1 cellular context compared by ENCODE assay signal in genomic region chr22:20641198-20641892, GRCh38.
TF ChIP-seq lines count a peak whose summit lies in the region.

No MANE protein-coding gene starts in this region.

TF ChIP-seq in K562, 482 proteins besides CTCF, POLR2A, EP300 and RAD21 (continued from another document):
- TF ChIP-seq JUNB (CRISPR knock-in tag; conservative IDR thresholded peaks at IDR 0.05) (no peak), FOXM1 (IDR thresholded peaks at IDR 0.05; ENCODE audit: low read depth) (no peak), FOXM1 (CRISPR knock-in tag; IDR thresholded peaks at IDR 0.05; ENCODE audit: low read depth) (no peak), ZSCAN32 (CRISPR knock-in tag; IDR thresholded peaks at IDR 0.05) (peak; percentile 45; the same call in 1 of the 2 replicates), KDM2B (CRISPR knock-in tag; IDR thresholded peaks at IDR 0.05) (0 out of 2 replicates have a peak, but pooled peaks have one; percentile 58), ZNF586 (CRISPR knock-in tag; conservative IDR thresholded peaks at IDR 0.05) (peak; percentile 7; the same call in 1 of the 2 replicates), ZNF436 (CRISPR knock-in tag; IDR thresholded peaks at IDR 0.05) (peak; percentile 37; the same call in 1 of the 2 replicates), SMARCB1 (IDR thresholded peaks at IDR 0.05; ENCODE audit: insufficient read length, low read depth) (peak; percentile 65), BCOR (IDR thresholded peaks at IDR 0.05) (no peak), ZNF23 (CRISPR knock-in tag; IDR thresholded peaks at IDR 0.05) (no peak), ZNF695 (CRISPR knock-in tag; IDR thresholded peaks at IDR 0.05) (peak; percentile 8; the same call in 1 of the 2 replicates), ZFP1 (CRISPR knock-in tag; IDR thresholded peaks at IDR 0.05) (peak; percentile 27; the same call in 1 of the 2 replicates), NR4A1 (CRISPR knock-in tag; IDR thresholded peaks at IDR 0.05) (0 out of 2 replicates have a peak, but pooled peaks have one; percentile 23), NR4A1 (tag; IDR thresholded peaks at IDR 0.05) (no peak), BCL6 (CRISPR knock-in tag; IDR thresholded peaks at IDR 0.05) (0 out of 2 replicates have a peak, but pooled peaks have one; percentile 40), NFXL1 (CRISPR knock-in tag; IDR thresholded peaks at IDR 0.05) (0 out of 2 replicates have a peak, but pooled peaks have one; percentile 26), EP400 (IDR thresholded peaks at IDR 0.05) (no peak), ZNF696 (CRISPR knock-in tag; conservative IDR thresholded peaks at IDR 0.05) (0 out of 2 replicates have a peak, but pooled peaks have one; percentile 23), ZNF561 (CRISPR knock-in tag; conservative IDR thresholded peaks at IDR 0.05) (peak; percentile 41; the same call in 1 of the 2 replicates), FOSL1 (tag; conservative IDR thresholded peaks at IDR 0.05) (no peak), PRMT5 (CRISPR knock-in tag; IDR thresholded peaks at IDR 0.05) (peak; percentile 85), ELK1 (CRISPR knock-in tag; IDR thresholded peaks at IDR 0.05) (peak; percentile 23; the same call in 1 of the 2 replicates), CEBPB (tag; IDR thresholded peaks at IDR 0.05) (peak; percentile 36; the same call in 1 of the 2 replicates), POU5F1 (IDR thresholded peaks at IDR 0.05; ENCODE audit: borderline replicate concordance, low read depth, low read length, partially characterized antibody) (peak; percentile 34), ZNF134 (CRISPR knock-in tag; conservative IDR thresholded peaks at IDR 0.05) (0 out of 2 replicates have a peak, but pooled peaks have one; percentile 18), NR3C1 (CRISPR knock-in tag; IDR thresholded peaks at IDR 0.05) (no peak), ZNF232 (CRISPR knock-in tag; IDR thresholded peaks at IDR 0.05) (0 out of 2 replicates have a peak, but pooled peaks have one; percentile 34)
- TF ChIP-seq, protein P1, sequence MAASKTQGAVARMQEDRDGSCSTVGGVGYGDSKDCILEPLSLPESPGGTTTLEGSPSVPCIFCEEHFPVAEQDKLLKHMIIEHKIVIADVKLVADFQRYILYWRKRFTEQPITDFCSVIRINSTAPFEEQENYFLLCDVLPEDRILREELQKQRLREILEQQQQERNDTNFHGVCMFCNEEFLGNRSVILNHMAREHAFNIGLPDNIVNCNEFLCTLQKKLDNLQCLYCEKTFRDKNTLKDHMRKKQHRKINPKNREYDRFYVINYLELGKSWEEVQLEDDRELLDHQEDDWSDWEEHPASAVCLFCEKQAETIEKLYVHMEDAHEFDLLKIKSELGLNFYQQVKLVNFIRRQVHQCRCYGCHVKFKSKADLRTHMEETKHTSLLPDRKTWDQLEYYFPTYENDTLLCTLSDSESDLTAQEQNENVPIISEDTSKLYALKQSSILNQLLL (CRISPR knock-in tag; IDR thresholded peaks at IDR 0.05; ENCODE audit: borderline replicate concordance): 0 out of 2 replicates have a peak, but pooled peaks have one; percentile 12
- TF ChIP-seq, protein P2, sequence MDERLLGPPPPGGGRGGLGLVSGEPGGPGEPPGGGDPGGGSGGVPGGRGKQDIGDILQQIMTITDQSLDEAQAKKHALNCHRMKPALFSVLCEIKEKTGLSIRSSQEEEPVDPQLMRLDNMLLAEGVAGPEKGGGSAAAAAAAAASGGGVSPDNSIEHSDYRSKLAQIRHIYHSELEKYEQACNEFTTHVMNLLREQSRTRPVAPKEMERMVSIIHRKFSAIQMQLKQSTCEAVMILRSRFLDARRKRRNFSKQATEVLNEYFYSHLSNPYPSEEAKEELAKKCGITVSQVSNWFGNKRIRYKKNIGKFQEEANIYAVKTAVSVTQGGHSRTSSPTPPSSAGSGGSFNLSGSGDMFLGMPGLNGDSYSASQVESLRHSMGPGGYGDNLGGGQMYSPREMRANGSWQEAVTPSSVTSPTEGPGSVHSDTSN (CRISPR knock-in tag; IDR thresholded peaks at IDR 0.05; ENCODE audit: low read depth): peak; percentile 3; the same call in 1 of the 2 replicates
- TF ChIP-seq, protein P2 (tag; conservative IDR thresholded peaks at IDR 0.05; ENCODE audit: low read depth): no peak
- TF ChIP-seq, protein P3, sequence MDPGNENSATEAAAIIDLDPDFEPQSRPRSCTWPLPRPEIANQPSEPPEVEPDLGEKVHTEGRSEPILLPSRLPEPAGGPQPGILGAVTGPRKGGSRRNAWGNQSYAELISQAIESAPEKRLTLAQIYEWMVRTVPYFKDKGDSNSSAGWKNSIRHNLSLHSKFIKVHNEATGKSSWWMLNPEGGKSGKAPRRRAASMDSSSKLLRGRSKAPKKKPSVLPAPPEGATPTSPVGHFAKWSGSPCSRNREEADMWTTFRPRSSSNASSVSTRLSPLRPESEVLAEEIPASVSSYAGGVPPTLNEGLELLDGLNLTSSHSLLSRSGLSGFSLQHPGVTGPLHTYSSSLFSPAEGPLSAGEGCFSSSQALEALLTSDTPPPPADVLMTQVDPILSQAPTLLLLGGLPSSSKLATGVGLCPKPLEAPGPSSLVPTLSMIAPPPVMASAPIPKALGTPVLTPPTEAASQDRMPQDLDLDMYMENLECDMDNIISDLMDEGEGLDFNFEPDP (CRISPR knock-in tag; IDR thresholded peaks at IDR 0.05): peak; percentile 42; the same call in 1 of the 2 replicates
- TF ChIP-seq, protein P4, sequence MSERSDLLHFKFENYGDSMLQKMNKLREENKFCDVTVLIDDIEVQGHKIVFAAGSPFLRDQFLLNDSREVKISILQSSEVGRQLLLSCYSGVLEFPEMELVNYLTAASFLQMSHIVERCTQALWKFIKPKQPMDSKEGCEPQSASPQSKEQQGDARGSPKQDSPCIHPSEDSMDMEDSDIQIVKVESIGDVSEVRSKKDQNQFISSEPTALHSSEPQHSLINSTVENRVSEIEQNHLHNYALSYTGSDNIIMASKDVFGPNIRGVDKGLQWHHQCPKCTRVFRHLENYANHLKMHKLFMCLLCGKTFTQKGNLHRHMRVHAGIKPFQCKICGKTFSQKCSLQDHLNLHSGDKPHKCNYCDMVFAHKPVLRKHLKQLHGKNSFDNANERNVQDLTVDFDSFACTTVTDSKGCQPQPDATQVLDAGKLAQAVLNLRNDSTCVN (CRISPR knock-in tag; IDR thresholded peaks at IDR 0.05): 0 out of 2 replicates have a peak, but pooled peaks have one; percentile 52
- TF ChIP-seq, protein P5, sequence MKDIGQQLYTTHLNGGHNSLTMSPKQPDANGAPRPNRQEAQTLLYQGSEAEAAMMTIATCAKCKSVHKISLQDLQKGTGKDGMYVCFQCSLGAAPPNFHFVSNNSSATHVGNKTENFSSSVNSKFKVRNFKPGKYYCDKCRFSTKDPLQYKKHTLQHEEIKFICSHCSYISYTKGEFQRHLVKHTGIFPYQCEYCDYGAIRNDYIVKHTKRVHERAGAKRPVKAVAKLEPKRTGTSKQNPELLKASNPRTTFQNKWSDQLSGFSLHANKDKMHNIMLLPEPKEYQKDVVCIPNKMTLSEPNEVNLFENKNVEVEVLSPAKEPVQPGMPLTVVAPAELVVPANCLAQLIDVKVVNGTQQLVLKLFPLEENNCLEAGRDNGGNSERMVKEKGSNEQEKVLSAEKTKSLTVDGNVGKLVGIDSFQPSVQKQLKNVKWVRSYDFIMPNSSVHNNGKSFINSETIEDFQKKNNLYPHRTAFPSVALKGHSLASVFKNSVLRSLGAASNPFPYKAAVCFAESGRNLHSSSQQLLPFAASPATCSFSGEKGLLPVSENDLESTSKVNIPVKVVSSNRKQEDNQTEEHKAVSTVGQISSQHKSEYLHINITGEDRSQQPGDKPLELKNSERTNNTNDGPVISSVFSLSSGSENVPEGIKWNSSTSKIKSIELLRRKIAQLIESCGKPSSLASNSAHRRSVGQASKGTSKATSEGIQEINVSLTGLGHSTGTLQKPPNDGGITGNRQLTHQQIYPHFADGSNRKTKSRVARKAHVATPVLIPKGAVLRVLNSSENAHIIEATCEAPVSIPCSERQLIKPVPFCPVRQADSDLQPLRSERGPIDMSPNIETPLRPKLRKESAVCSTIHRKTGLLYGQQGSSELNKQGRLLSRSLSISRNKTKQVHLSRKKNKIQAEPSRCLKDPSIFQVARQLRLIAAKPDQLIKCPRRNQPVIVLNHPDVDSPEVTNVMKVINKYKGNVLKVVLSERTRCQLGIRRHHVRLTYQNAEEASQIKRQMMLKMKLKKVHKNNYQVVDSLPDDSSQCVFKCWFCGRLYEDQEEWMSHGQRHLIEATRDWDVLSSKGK (CRISPR knock-in tag; IDR thresholded peaks at IDR 0.05): no peak
- TF ChIP-seq, protein P6, sequence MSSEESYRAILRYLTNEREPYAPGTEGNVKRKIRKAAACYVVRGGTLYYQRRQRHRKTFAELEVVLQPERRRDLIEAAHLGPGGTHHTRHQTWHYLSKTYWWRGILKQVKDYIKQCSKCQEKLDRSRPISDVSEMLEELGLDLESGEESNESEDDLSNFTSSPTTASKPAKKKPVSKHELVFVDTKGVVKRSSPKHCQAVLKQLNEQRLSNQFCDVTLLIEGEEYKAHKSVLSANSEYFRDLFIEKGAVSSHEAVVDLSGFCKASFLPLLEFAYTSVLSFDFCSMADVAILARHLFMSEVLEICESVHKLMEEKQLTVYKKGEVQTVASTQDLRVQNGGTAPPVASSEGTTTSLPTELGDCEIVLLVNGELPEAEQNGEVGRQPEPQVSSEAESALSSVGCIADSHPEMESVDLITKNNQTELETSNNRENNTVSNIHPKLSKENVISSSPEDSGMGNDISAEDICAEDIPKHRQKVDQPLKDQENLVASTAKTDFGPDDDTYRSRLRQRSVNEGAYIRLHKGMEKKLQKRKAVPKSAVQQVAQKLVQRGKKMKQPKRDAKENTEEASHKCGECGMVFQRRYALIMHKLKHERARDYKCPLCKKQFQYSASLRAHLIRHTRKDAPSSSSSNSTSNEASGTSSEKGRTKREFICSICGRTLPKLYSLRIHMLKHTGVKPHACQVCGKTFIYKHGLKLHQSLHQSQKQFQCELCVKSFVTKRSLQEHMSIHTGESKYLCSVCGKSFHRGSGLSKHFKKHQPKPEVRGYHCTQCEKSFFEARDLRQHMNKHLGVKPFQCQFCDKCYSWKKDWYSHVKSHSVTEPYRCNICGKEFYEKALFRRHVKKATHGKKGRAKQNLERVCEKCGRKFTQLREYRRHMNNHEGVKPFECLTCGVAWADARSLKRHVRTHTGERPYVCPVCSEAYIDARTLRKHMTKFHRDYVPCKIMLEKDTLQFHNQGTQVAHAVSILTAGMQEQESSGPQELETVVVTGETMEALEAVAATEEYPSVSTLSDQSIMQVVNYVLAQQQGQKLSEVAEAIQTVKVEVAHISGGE (CRISPR knock-in tag; IDR thresholded peaks at IDR 0.05): peak in 1 of 3 experiments; percentile 5; a peak in 1 of 6 replicates
